Comparison of ENCODE assay signal across 22 cellular contexts in genomic region chr10:86840498-86840897, GRCh38.
"Had no signal": no experiment of that assay in that cellular context is flagged by ENCODE, and none has a peak within 500 bp of the region (broad histone marks: within the 10 kb centered on the region; RNA-seq: fewer than 3 reads in every experiment).

No MANE protein-coding gene starts in this region.

- H3K36me3 ChIP-seq: brain microvascular endothelial cell, upper lobe of left lung had no signal

- H3K4me3 Mint-ChIP-seq: activated CD4-positive, alpha-beta memory T cell treated with anti-CD3 and anti-CD28 coated beads, Interleukin-2, amount 10 ng/mL, durations not matched to agents 7 days and 5 days; activated CD4-positive, alpha-beta T cell treated with anti-CD3 and anti-CD28 coated beads, Interleukin-2, amount 10 ng/mL, durations not matched to agents 24 days and 14 days; activated naive CD4-positive, alpha-beta T cell treated with anti-CD3 and anti-CD28 coated beads, Interleukin-2, amount 50 U/mL, for 24 hours; memory B cell; naive thymus-derived CD8-positive, alpha-beta T cell had no signal

- H3K4me3 ChIP-seq: esophagus muscularis mucosa, gastroesophageal sphincter, upper lobe of left lung had no signal

- H3K9me3 Mint-ChIP-seq: activated CD4-positive, alpha-beta memory T cell treated with anti-CD3 and anti-CD28 coated beads, Interleukin-2, amount 10 ng/mL, durations not matched to agents 7 days and 5 days; activated CD4-positive, alpha-beta T cell treated with anti-CD3 and anti-CD28 coated beads, Interleukin-2, amount 10 ng/mL, durations not matched to agents 24 days and 14 days; activated naive CD4-positive, alpha-beta T cell treated with anti-CD3 and anti-CD28 coated beads, Interleukin-2, amount 50 U/mL, for 24 hours; memory B cell; naive thymus-derived CD8-positive, alpha-beta T cell had no signal

- H3K27me3 Mint-ChIP-seq: activated CD4-positive, alpha-beta memory T cell treated with anti-CD3 and anti-CD28 coated beads, Interleukin-2, amount 10 ng/mL, durations not matched to agents 7 days and 5 days; activated CD4-positive, alpha-beta T cell treated with anti-CD3 and anti-CD28 coated beads, Interleukin-2, amount 10 ng/mL, durations not matched to agents 24 days and 14 days; activated naive CD4-positive, alpha-beta T cell treated with anti-CD3 and anti-CD28 coated beads, Interleukin-2, amount 50 U/mL, for 24 hours; memory B cell had no signal

- ATAC-seq: activated CD4-positive, CD25-positive, alpha-beta regulatory T cell treated with anti-CD3 and anti-CD28 coated beads, Interleukin-2, amount 50 U/mL, for 24 hours; gastroesophageal sphincter; left cardiac atrium; naive thymus-derived CD8-positive, alpha-beta T cell; right cardiac atrium; stimulated activated naive CD8-positive, alpha-beta T cell treated with anti-CD3 and anti-CD28 coated beads, Interleukin-15, Interleukin-2, amounts not matched to agents 100 U/mL and 50 U/mL, for 24 hours had no signal

- H3K27me3 ChIP-seq: brain microvascular endothelial cell, esophagus muscularis mucosa, gastroesophageal sphincter, upper lobe of left lung had no signal

- DNase-seq: activated CD4-positive, alpha-beta memory T cell treated with anti-CD3 and anti-CD28 coated beads, Interleukin-2, amount 10 ng/mL, durations not matched to agents 7 days and 5 days; activated CD4-positive, alpha-beta T cell treated with anti-CD3 and anti-CD28 coated beads, Interleukin-2, amount 10 ng/mL, durations not matched to agents 24 days and 14 days; activated effector memory CD4-positive, alpha-beta T cell treated with anti-CD3 and anti-CD28 coated beads, Interleukin-2, amount 50 U/mL, for 16 hours; activated T-cell treated with anti-CD3 and anti-CD28 coated beads for 4 hours; aorta; brain microvascular endothelial cell; central memory CD4-positive, alpha-beta T cell; effector memory CD4-positive, alpha-beta T cell; head of caudate nucleus; hypothalamus; left cardiac atrium; naive thymus-derived CD8-positive, alpha-beta T cell; right cardiac atrium; stimulated activated CD4-positive, alpha-beta T cell treated with anti-CD3 and anti-CD28 coated beads, Interleukin-4, amount 100 ng/mL, for 24 hours; stimulated activated naive CD8-positive, alpha-beta T cell treated with anti-CD3 and anti-CD28 coated beads, Interleukin-15, Interleukin-2, amounts not matched to agents 100 U/mL and 50 U/mL, for 24 hours; T-helper 2 cell; upper lobe of left lung had no signal

- H3K27ac Mint-ChIP-seq: activated CD4-positive, alpha-beta memory T cell treated with anti-CD3 and anti-CD28 coated beads, Interleukin-2, amount 10 ng/mL, durations not matched to agents 7 days and 5 days; activated CD4-positive, alpha-beta T cell treated with anti-CD3 and anti-CD28 coated beads, Interleukin-2, amount 10 ng/mL, durations not matched to agents 24 days and 14 days; activated naive CD4-positive, alpha-beta T cell treated with anti-CD3 and anti-CD28 coated beads, Interleukin-2, amount 50 U/mL, for 24 hours; memory B cell; naive thymus-derived CD8-positive, alpha-beta T cell had no signal

- H3K4me1 Mint-ChIP-seq: activated naive CD4-positive, alpha-beta T cell treated with anti-CD3 and anti-CD28 coated beads, Interleukin-2, amount 50 U/mL, for 24 hours; memory B cell had no signal
